Comparison of ENCODE assay signal across 7 cellular contexts in the genomic region with DNA sequence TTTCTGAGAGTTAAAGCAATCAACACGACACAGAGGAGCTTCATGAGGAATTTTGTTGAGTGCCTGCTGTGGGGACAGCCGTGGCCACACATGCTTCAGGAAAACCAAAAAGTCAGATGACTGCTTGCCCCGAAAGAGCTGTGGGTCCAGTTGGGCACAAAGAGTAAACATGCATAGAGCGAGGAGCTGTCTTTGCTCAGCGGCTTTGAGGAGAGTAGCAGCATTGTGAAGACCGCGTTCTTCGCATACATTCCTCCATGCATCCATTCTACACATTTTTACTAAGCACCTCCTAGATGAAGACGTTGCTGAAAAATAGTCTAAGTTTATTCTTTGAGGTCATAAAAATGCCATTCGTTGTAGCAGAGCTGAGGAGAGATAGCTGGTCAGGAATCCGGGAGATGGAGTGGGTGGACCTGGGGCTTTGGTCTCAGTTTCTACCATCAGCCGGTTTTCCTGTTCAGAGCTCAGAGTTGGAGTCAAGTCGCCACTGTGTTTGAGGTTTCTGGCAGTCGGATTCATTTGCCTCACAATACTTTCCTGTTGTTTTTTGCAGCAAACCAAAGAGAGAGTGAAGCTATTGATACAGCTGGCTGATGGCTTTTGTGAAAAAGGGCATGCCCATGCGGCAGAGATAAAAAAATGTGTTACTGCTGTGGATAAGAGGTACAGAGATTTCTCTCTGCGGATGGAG.
"Had no signal": no experiment of that assay in that cellular context is flagged by ENCODE, and none has a peak within 500 bp of the region (broad histone marks: within the 10 kb centered on the region; RNA-seq: fewer than 3 reads in every experiment).

No MANE protein-coding gene starts in this region.

- ATAC-seq: body of pancreas, gastroesophageal sphincter, left ventricle myocardium superior had no signal

- DNase-seq: activated B cell treated with CpG ODN at 0.5 μM for 24 hours; activated CD4-positive, alpha-beta T cell treated with anti-CD3 and anti-CD28 coated beads, Interleukin-2, amount 10 ng/mL, durations not matched to agents 7 days and 5 days; body of pancreas; left ventricle myocardium superior; naive B cell; stomach had no signal

- H3K9me3 ChIP-seq: body of pancreas, gastroesophageal sphincter, stomach had no signal

- H3K4me1 ChIP-seq: body of pancreas, stomach had no signal

- H3K27me3 ChIP-seq: body of pancreas, gastroesophageal sphincter, stomach had no signal

- H3K4me3 ChIP-seq: body of pancreas, gastroesophageal sphincter, stomach had no signal

- H3K27ac ChIP-seq: body of pancreas, gastroesophageal sphincter, stomach had no signal
